18 cellular contexts compared by ENCODE assay signal in genomic region chr6:158783851-158784250, GRCh38. TPM values are rescaled to one million over a fixed set of nuclear protein-coding genes. Genes with fewer than 3 reads are reported as not detected.
DNase-seq lines count a peak whose midpoint lies in the region; ATAC-seq lines count a peak whose summit lies in the region.
"Had no signal": no experiment of that assay in that cellular context is flagged by ENCODE, and none has a peak within 500 bp of the region (broad histone marks: within the 10 kb centered on the region; RNA-seq: fewer than 3 reads in every experiment).

No MANE protein-coding gene starts in this region.

- peak overlapping the region; percentile 12 to 58 for H3K27ac Mint-ChIP-seq in stimulated activated naive CD8-positive, alpha-beta T cell treated with anti-CD3 and anti-CD28 coated beads, Interleukin-15, amount 100 ng/mL, for 72 hours
- peak overlapping the region; percentile 63 for H3K27ac Mint-ChIP-seq in activated T-helper 17 cell treated with anti-CD3 and anti-CD28 coated beads, Interleukin-2, amount 50 U/mL, for 72 hours
- H3K27ac Mint-ChIP-seq in naive B cell = peak overlapping the region in 3 of 6 donors; percentile 87 to 98 (median 87)

- DNase-seq in stimulated activated naive CD8-positive, alpha-beta T cell treated with anti-CD3 and anti-CD28 coated beads, Interleukin-15, amount 100 ng/mL, for 72 hours = no peak
- DNase-seq in stimulated activated naive CD8-positive, alpha-beta T cell treated with anti-CD3 and anti-CD28 coated beads, Interleukin-15, Interleukin-2, amounts not matched to agents 100 U/mL and 50 U/mL, for 24 hours = no peak
- DNase-seq in naive B cell (no peak), NCI-H748 treated with DMSO at 0.1 percent for 48 hours (lab: John Stamatoyannopoulos, UW) (no peak), GM19240 (ENCODE audit: insufficient read length, low spot score) (no peak)
- DNase-seq: activated T-cell treated with anti-CD3 and anti-CD28 coated beads, Interleukin-2, amount 50 U/mL, for 48 hours; left colon; NCI-H526; occipital lobe; OCI-M1; sigmoid colon; stimulated activated CD4-positive, alpha-beta T cell treated with anti-CD3 and anti-CD28 coated beads, Interleukin-1b, Interleukin-23, amount 100 ng/mL, for 48 hours; substantia nigra; T-helper 9 cell had no signal

- no peak overlapping the region for H3K4me3 Mint-ChIP-seq in stimulated activated naive CD8-positive, alpha-beta T cell treated with anti-CD3 and anti-CD28 coated beads, Interleukin-15, amount 100 ng/mL, for 72 hours
- no peak overlapping the region for H3K4me3 Mint-ChIP-seq in activated T-helper 17 cell treated with anti-CD3 and anti-CD28 coated beads, Interleukin-2, amount 50 U/mL, for 72 hours
- peak overlapping the region in 5 of 8 donors; percentile 19 to 66 (median 53) for H3K4me3 Mint-ChIP-seq in naive B cell

- peaks cover 22% of the 10 kb centered on the region for H3K4me1 Mint-ChIP-seq in stimulated activated naive CD8-positive, alpha-beta T cell treated with anti-CD3 and anti-CD28 coated beads, Interleukin-15, amount 100 ng/mL, for 72 hours
- peaks cover 3% of the 10 kb centered on the region for H3K4me1 Mint-ChIP-seq in activated T-helper 17 cell treated with anti-CD3 and anti-CD28 coated beads, Interleukin-2, amount 50 U/mL, for 72 hours
- peaks cover 8 to 41% (median 27%) of the 10 kb centered on the region in 3 donors for H3K4me1 Mint-ChIP-seq in naive B cell

- no peak for ATAC-seq in stimulated activated naive CD8-positive, alpha-beta T cell treated with anti-CD3 and anti-CD28 coated beads, Interleukin-15, amount 100 ng/mL, for 72 hours
- ATAC-seq in stimulated activated naive CD8-positive, alpha-beta T cell treated with anti-CD3 and anti-CD28 coated beads, Interleukin-15, Interleukin-2, amounts not matched to agents 100 U/mL and 50 U/mL, for 24 hours = no peak
- ATAC-seq in activated T-helper 17 cell treated with anti-CD3 and anti-CD28 coated beads, Interleukin-2, amount 50 U/mL, for 72 hours (replicated peaks) = no peak
- no peak for ATAC-seq in naive B cell (ENCODE audit: low read depth in 2 of 2)
- ATAC-seq in HG03135 (IDR thresholded peaks at IDR 0.05; ENCODE audit: unreplicated experiment) = no peak
- ATAC-seq: K562, left colon, mucosa of descending colon had no signal

- no peaks in the 10 kb centered on the region for H3K27me3 Mint-ChIP-seq in stimulated activated naive CD8-positive, alpha-beta T cell treated with anti-CD3 and anti-CD28 coated beads, Interleukin-15, amount 100 ng/mL, for 72 hours
- no peaks in the 10 kb centered on the region for H3K27me3 Mint-ChIP-seq in activated T-helper 17 cell treated with anti-CD3 and anti-CD28 coated beads, Interleukin-2, amount 50 U/mL, for 72 hours
- no peaks in the 10 kb centered on the region for H3K27me3 Mint-ChIP-seq in naive B cell

- peaks cover 99% of the 10 kb centered on the region for H3K36me3 Mint-ChIP-seq in activated T-helper 17 cell treated with anti-CD3 and anti-CD28 coated beads, Interleukin-2, amount 50 U/mL, for 72 hours (ENCODE audit: low read depth)
- H3K36me3 Mint-ChIP-seq in naive B cell = peaks cover 10 to 38% of the 10 kb centered on the region in 2 donors

- no peaks in the 10 kb centered on the region for H3K9me3 Mint-ChIP-seq in stimulated activated naive CD8-positive, alpha-beta T cell treated with anti-CD3 and anti-CD28 coated beads, Interleukin-15, amount 100 ng/mL, for 72 hours
- H3K9me3 Mint-ChIP-seq in activated T-helper 17 cell treated with anti-CD3 and anti-CD28 coated beads, Interleukin-2, amount 50 U/mL, for 72 hours = no peaks in the 10 kb centered on the region
- H3K9me3 Mint-ChIP-seq in naive B cell = no peaks in the 10 kb centered on the region

RNA-seq across cellular contexts. Expression of gene EZR, which starts 35.3 kb away (rescaled TPM):
- 100 to 1,000 TPM; 159 to 212 TPM for total RNA-seq in activated T-helper 17 cell treated with anti-CD3 and anti-CD28 coated beads, Interleukin-2, amount 50 U/mL, for 72 hours
- polyA plus RNA-seq in naive B cell (ENCODE audit: low read depth in 6 of 6) = 100 to 1,000 TPM; 463 to 555 (median 516) TPM

Comparison
In these comparisons a context has a peak if more than half of its experiments do, and no peak if none do; other contexts are left out.
1. H3K4me3 Mint-ChIP-seq: peak in naive B cell (5 of 8); none in stimulated activated naive CD8-positive, alpha-beta T cell treated with anti-CD3 and anti-CD28 coated beads, Interleukin-15, amount 100 ng/mL, for 72 hours (0 of 2) and activated T-helper 17 cell treated with anti-CD3 and anti-CD28 coated beads, Interleukin-2, amount 50 U/mL, for 72 hours (single experiment).